ENCODE assay signal across 1 cellular context in the genomic region with DNA sequence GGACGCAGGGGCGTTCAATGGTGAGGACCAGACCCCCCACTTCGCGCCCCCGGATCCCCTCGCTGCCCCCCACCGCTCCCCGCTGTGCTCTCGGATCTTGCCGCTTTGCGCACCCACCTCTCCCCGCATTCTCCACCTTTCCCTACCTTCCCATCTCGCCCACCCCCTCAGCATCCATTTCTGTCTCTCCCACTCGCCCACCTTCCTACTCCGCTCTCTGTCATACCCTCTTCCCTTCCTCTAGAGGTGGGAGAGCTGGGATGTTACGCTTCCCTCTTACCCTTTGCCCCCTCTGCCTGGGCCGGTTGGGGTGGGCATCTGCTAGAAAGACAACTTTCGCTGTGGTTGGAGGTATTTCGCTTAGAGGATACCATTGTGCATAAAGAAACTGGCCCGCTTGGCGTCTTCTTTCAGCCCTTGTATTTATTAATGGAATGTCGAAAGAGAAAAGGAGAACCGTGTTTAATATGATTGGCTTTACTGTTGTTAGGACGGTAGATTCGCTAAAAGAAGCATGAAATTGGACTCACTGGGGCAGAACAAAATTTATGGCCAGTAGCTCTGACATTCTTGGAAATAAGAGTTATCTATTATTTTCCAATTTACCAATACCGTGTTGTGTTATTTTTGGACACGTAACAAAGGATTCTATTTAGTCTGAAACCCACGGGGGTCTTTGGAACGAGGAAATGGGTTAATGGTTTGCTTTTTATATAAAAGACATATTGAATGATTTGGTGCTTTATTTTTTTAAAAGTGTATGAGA.
A peak's percentile ranks its signal among the peaks of the same experiment; 100 is the strongest.
TF ChIP-seq lines count a peak whose summit lies in the region.

No MANE protein-coding gene starts in this region.

TF ChIP-seq in K562, 482 proteins besides CTCF, POLR2A, EP300 and RAD21 (continued from another document and continues in another):
- TF ChIP-seq, protein P1, sequence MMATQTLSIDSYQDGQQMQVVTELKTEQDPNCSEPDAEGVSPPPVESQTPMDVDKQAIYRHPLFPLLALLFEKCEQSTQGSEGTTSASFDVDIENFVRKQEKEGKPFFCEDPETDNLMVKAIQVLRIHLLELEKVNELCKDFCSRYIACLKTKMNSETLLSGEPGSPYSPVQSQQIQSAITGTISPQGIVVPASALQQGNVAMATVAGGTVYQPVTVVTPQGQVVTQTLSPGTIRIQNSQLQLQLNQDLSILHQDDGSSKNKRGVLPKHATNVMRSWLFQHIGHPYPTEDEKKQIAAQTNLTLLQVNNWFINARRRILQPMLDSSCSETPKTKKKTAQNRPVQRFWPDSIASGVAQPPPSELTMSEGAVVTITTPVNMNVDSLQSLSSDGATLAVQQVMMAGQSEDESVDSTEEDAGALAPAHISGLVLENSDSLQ (IDR thresholded peaks at IDR 0.05) = 0 out of 2 replicates have a peak, but pooled peaks have one; percentile 40
- TF ChIP-seq HLTF (IDR thresholded peaks at IDR 0.05) = peak; percentile 32; the same call in 1 of the 2 replicates
- TF ChIP-seq THRAP3 (IDR thresholded peaks at IDR 0.05; ENCODE audit: borderline replicate concordance) = 0 out of 2 replicates have a peak, but pooled peaks have one; percentile 21
- TF ChIP-seq, protein P2, sequence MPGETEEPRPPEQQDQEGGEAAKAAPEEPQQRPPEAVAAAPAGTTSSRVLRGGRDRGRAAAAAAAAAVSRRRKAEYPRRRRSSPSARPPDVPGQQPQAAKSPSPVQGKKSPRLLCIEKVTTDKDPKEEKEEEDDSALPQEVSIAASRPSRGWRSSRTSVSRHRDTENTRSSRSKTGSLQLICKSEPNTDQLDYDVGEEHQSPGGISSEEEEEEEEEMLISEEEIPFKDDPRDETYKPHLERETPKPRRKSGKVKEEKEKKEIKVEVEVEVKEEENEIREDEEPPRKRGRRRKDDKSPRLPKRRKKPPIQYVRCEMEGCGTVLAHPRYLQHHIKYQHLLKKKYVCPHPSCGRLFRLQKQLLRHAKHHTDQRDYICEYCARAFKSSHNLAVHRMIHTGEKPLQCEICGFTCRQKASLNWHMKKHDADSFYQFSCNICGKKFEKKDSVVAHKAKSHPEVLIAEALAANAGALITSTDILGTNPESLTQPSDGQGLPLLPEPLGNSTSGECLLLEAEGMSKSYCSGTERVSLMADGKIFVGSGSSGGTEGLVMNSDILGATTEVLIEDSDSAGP (CRISPR knock-in tag; IDR thresholded peaks at IDR 0.05) = no peak
- peak; percentile 63; the same call in 1 of the 2 replicates for TF ChIP-seq OTX1 (CRISPR knock-in tag; IDR thresholded peaks at IDR 0.05)
- peak; percentile 41 for TF ChIP-seq KDM5B (IDR thresholded peaks at IDR 0.05; ENCODE audit: insufficient replicate concordance, low read depth, low read length)
- TF ChIP-seq, protein P3, sequence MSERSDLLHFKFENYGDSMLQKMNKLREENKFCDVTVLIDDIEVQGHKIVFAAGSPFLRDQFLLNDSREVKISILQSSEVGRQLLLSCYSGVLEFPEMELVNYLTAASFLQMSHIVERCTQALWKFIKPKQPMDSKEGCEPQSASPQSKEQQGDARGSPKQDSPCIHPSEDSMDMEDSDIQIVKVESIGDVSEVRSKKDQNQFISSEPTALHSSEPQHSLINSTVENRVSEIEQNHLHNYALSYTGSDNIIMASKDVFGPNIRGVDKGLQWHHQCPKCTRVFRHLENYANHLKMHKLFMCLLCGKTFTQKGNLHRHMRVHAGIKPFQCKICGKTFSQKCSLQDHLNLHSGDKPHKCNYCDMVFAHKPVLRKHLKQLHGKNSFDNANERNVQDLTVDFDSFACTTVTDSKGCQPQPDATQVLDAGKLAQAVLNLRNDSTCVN (CRISPR knock-in tag; IDR thresholded peaks at IDR 0.05) = peak; percentile 75; the same call in 1 of the 2 replicates
- TF ChIP-seq, protein P4, sequence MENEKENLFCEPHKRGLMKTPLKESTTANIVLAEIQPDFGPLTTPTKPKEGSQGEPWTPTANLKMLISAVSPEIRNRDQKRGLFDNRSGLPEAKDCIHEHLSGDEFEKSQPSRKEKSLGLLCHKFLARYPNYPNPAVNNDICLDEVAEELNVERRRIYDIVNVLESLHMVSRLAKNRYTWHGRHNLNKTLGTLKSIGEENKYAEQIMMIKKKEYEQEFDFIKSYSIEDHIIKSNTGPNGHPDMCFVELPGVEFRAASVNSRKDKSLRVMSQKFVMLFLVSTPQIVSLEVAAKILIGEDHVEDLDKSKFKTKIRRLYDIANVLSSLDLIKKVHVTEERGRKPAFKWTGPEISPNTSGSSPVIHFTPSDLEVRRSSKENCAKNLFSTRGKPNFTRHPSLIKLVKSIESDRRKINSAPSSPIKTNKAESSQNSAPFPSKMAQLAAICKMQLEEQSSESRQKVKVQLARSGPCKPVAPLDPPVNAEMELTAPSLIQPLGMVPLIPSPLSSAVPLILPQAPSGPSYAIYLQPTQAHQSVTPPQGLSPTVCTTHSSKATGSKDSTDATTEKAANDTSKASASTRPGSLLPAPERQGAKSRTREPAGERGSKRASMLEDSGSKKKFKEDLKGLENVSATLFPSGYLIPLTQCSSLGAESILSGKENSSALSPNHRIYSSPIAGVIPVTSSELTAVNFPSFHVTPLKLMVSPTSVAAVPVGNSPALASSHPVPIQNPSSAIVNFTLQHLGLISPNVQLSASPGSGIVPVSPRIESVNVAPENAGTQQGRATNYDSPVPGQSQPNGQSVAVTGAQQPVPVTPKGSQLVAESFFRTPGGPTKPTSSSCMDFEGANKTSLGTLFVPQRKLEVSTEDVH (IDR thresholded peaks at IDR 0.05; ENCODE audit: low read depth, partially characterized antibody) = no peak
- TF ChIP-seq YY1 (IDR thresholded peaks at IDR 0.05; ENCODE audit: borderline replicate concordance in 1 of 3, control insufficient read depth in 1 of 3, extremely low read depth in 1 of 3, insufficient read depth in 3 of 3, insufficient read length in 1 of 3, insufficient replicate concordance in 2 of 3, low read depth in 1 of 3, low read length in 2 of 3) = peak in 1 of 3 experiments; percentile 19
- TF ChIP-seq HDGF (IDR thresholded peaks at IDR 0.05) = peak; percentile 94; the same call in 1 of the 2 replicates
- TF ChIP-seq SMARCA5 (IDR thresholded peaks at IDR 0.05) = peak; percentile 74; the same call in 1 of the 2 replicates
- no peak for TF ChIP-seq ZNF76 (CRISPR knock-in tag; IDR thresholded peaks at IDR 0.05; ENCODE audit: borderline replicate concordance)
- TF ChIP-seq NFIC (IDR thresholded peaks at IDR 0.05) = 0 out of 2 replicates have a peak, but pooled peaks have one; percentile 7
- 0 out of 2 replicates have a peak, but pooled peaks have one; percentile 2 for TF ChIP-seq ZNF274 (IDR thresholded peaks at IDR 0.05; ENCODE audit: borderline replicate concordance, low read depth, low read length)
- TF ChIP-seq ZNF717 (CRISPR knock-in tag; IDR thresholded peaks at IDR 0.05) = no peak
- TF ChIP-seq, protein P5, sequence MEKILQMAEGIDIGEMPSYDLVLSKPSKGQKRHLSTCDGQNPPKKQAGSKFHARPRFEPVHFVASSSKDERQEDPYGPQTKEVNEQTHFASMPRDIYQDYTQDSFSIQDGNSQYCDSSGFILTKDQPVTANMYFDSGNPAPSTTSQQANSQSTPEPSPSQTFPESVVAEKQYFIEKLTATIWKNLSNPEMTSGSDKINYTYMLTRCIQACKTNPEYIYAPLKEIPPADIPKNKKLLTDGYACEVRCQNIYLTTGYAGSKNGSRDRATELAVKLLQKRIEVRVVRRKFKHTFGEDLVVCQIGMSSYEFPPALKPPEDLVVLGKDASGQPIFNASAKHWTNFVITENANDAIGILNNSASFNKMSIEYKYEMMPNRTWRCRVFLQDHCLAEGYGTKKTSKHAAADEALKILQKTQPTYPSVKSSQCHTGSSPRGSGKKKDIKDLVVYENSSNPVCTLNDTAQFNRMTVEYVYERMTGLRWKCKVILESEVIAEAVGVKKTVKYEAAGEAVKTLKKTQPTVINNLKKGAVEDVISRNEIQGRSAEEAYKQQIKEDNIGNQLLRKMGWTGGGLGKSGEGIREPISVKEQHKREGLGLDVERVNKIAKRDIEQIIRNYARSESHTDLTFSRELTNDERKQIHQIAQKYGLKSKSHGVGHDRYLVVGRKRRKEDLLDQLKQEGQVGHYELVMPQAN (IDR thresholded peaks at IDR 0.05; ENCODE audit: borderline replicate concordance) = peak; percentile 69
- no peak for TF ChIP-seq TFAM (CRISPR knock-in tag; conservative IDR thresholded peaks at IDR 0.05)
- TF ChIP-seq, protein P6, sequence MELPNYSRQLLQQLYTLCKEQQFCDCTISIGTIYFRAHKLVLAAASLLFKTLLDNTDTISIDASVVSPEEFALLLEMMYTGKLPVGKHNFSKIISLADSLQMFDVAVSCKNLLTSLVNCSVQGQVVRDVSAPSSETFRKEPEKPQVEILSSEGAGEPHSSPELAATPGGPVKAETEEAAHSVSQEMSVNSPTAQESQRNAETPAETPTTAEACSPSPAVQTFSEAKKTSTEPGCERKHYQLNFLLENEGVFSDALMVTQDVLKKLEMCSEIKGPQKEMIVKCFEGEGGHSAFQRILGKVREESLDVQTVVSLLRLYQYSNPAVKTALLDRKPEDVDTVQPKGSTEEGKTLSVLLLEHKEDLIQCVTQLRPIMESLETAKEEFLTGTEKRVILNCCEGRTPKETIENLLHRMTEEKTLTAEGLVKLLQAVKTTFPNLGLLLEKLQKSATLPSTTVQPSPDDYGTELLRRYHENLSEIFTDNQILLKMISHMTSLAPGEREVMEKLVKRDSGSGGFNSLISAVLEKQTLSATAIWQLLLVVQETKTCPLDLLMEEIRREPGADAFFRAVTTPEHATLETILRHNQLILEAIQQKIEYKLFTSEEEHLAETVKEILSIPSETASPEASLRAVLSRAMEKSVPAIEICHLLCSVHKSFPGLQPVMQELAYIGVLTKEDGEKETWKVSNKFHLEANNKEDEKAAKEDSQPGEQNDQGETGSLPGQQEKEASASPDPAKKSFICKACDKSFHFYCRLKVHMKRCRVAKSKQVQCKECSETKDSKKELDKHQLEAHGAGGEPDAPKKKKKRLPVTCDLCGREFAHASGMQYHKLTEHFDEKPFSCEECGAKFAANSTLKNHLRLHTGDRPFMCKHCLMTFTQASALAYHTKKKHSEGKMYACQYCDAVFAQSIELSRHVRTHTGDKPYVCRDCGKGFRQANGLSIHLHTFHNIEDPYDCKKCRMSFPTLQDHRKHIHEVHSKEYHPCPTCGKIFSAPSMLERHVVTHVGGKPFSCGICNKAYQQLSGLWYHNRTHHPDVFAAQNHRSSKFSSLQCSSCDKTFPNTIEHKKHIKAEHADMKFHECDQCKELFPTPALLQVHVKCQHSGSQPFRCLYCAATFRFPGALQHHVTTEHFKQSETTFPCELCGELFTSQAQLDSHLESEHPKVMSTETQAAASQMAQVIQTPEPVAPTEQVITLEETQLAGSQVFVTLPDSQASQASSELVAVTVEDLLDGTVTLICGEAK (IDR thresholded peaks at IDR 0.05) = 0 out of 2 replicates have a peak, but pooled peaks have one; percentile 31
- TF ChIP-seq, protein P6 (CRISPR knock-in tag; IDR thresholded peaks at IDR 0.05) = no peak
- TF ChIP-seq, protein P7, sequence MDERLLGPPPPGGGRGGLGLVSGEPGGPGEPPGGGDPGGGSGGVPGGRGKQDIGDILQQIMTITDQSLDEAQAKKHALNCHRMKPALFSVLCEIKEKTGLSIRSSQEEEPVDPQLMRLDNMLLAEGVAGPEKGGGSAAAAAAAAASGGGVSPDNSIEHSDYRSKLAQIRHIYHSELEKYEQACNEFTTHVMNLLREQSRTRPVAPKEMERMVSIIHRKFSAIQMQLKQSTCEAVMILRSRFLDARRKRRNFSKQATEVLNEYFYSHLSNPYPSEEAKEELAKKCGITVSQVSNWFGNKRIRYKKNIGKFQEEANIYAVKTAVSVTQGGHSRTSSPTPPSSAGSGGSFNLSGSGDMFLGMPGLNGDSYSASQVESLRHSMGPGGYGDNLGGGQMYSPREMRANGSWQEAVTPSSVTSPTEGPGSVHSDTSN (CRISPR knock-in tag; IDR thresholded peaks at IDR 0.05; ENCODE audit: low read depth) = no peak
- TF ChIP-seq, protein P7 (tag; conservative IDR thresholded peaks at IDR 0.05; ENCODE audit: low read depth) = 0 out of 2 replicates have a peak, but pooled peaks have one; percentile 29
- TF ChIP-seq, protein P8, sequence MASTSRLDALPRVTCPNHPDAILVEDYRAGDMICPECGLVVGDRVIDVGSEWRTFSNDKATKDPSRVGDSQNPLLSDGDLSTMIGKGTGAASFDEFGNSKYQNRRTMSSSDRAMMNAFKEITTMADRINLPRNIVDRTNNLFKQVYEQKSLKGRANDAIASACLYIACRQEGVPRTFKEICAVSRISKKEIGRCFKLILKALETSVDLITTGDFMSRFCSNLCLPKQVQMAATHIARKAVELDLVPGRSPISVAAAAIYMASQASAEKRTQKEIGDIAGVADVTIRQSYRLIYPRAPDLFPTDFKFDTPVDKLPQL (IDR thresholded peaks at IDR 0.05; ENCODE audit: extremely low read depth, insufficient read length) = no peak
- peak; percentile 28; the same call in 1 of the 2 replicates for TF ChIP-seq ARID2 (IDR thresholded peaks at IDR 0.05)
